Comparison of ENCODE assay signal across 37 cellular contexts in genomic region chr16:82788225-82788624, GRCh38.
"Had no signal": no experiment of that assay in that cellular context is flagged by ENCODE, and none has a peak within 500 bp of the region (broad histone marks: within the 10 kb centered on the region; RNA-seq: fewer than 3 reads in every experiment).

No MANE protein-coding gene starts in this region.

- H3K4me1 Mint-ChIP-seq: activated naive CD4-positive, alpha-beta T cell treated with anti-CD3 and anti-CD28 coated beads, Interleukin-2, amount 10 ng/mL, durations not matched to agents 7 days and 5 days; activated naive CD4-positive, alpha-beta T cell treated with anti-CD3 and anti-CD28 coated beads, Interleukin-2, amount 50 U/mL, for 24 hours; activated naive CD8-positive, alpha-beta T cell treated with anti-CD3 and anti-CD28 coated beads for 36 hours; activated naive CD8-positive, alpha-beta T cell treated with anti-CD3 and anti-CD28 coated beads, Interleukin-2, amount 10 ng/mL, durations not matched to agents 7 days and 5 days; activated naive CD8-positive, alpha-beta T cell treated with anti-CD3 and anti-CD28 coated beads, Interleukin-2, amount 50 U/mL, for 24 hours; activated T-helper 17 cell treated with anti-CD3 and anti-CD28 coated beads, Interleukin-2, amount 50 U/mL, for 72 hours; central memory CD8-positive, alpha-beta T cell had no signal

- H3K27ac ChIP-seq: adrenal gland, ascending aorta, body of pancreas, brain microvascular endothelial cell, breast epithelium, cardiac muscle cell had no signal

- FAIRE-seq: astrocyte had no signal

- H3K36me3 Mint-ChIP-seq: activated naive CD4-positive, alpha-beta T cell treated with anti-CD3 and anti-CD28 coated beads, Interleukin-2, amount 10 ng/mL, durations not matched to agents 7 days and 5 days; activated naive CD4-positive, alpha-beta T cell treated with anti-CD3 and anti-CD28 coated beads, Interleukin-2, amount 50 U/mL, for 24 hours; activated naive CD4-positive, alpha-beta T cell treated with anti-CD3 and anti-CD28 coated beads, Interleukin-2, amount 50 U/mL, for 72 hours; activated naive CD8-positive, alpha-beta T cell; activated naive CD8-positive, alpha-beta T cell treated with anti-CD3 and anti-CD28 coated beads for 36 hours; activated naive CD8-positive, alpha-beta T cell treated with anti-CD3 and anti-CD28 coated beads, Interleukin-2, amount 10 ng/mL, durations not matched to agents 7 days and 5 days; brain had no signal

- H3K27me3 Mint-ChIP-seq: activated naive CD4-positive, alpha-beta T cell treated with anti-CD3 and anti-CD28 coated beads, Interleukin-2, amount 10 ng/mL, durations not matched to agents 7 days and 5 days; activated naive CD4-positive, alpha-beta T cell treated with anti-CD3 and anti-CD28 coated beads, Interleukin-2, amount 50 U/mL, for 24 hours; activated naive CD8-positive, alpha-beta T cell; activated naive CD8-positive, alpha-beta T cell treated with anti-CD3 and anti-CD28 coated beads for 36 hours; activated naive CD8-positive, alpha-beta T cell treated with anti-CD3 and anti-CD28 coated beads, Interleukin-2, amount 50 U/mL, for 24 hours; activated T-cell treated with anti-CD3 and anti-CD28 coated beads, Interleukin-2, amount 50 U/mL, for 24 hours had no signal

- H3K9me3 ChIP-seq: adrenal gland, ascending aorta, body of pancreas, breast epithelium had no signal

- H3K9me3 Mint-ChIP-seq: activated naive CD4-positive, alpha-beta T cell treated with anti-CD3 and anti-CD28 coated beads for 36 hours; activated naive CD4-positive, alpha-beta T cell treated with anti-CD3 and anti-CD28 coated beads, Interleukin-2, amount 10 ng/mL, durations not matched to agents 7 days and 5 days; activated naive CD4-positive, alpha-beta T cell treated with anti-CD3 and anti-CD28 coated beads, Interleukin-2, amount 50 U/mL, for 24 hours; activated naive CD4-positive, alpha-beta T cell treated with anti-CD3 and anti-CD28 coated beads, Interleukin-2, amount 50 U/mL, for 72 hours; activated naive CD8-positive, alpha-beta T cell treated with anti-CD3 and anti-CD28 coated beads for 36 hours; activated T-cell treated with anti-CD3 and anti-CD28 coated beads, Interleukin-2, amount 50 U/mL, for 24 hours; activated T-cell treated with anti-CD3 and anti-CD28 coated beads, Interleukin-2, amount 50 U/mL, for 72 hours; activated T-helper 1 cell treated with anti-CD3 and anti-CD28 coated beads, Interleukin-12 subunit alpha, Interleukin-12 subunit beta, Interleukin-2, Interleukin-4 antibody, amounts not matched to agents 30 ng/mL and 10 ng/mL and 1 ng/mL, durations not matched to agents 14 hours and 24 hours and 36 hours; activated T-helper 17 cell treated with anti-CD3 and anti-CD28 coated beads, Interleukin-2, amount 50 U/mL, for 72 hours; central memory CD8-positive, alpha-beta T cell had no signal

- H3K36me3 ChIP-seq: adrenal gland, breast epithelium, cardiac muscle cell had no signal

- H3K4me3 ChIP-seq: adrenal gland, ascending aorta, body of pancreas, breast epithelium, cardiac muscle cell had no signal

- H3K4me1 ChIP-seq: adrenal gland, breast epithelium had no signal

- ATAC-seq: activated naive CD4-positive, alpha-beta T cell treated with anti-CD3 and anti-CD28 coated beads, Interleukin-2, amount 50 U/mL, for 72 hours; activated naive CD8-positive, alpha-beta T cell treated with anti-CD3 and anti-CD28 coated beads, Interleukin-2, amount 50 U/mL, for 24 hours; activated T-cell treated with anti-CD3 and anti-CD28 coated beads, Interleukin-2, amount 50 U/mL, for 72 hours; activated T-helper 17 cell treated with anti-CD3 and anti-CD28 coated beads, Interleukin-2, amount 50 U/mL, for 72 hours; body of pancreas had no signal

- H3K4me3 Mint-ChIP-seq: activated naive CD4-positive, alpha-beta T cell treated with anti-CD3 and anti-CD28 coated beads for 36 hours; activated naive CD4-positive, alpha-beta T cell treated with anti-CD3 and anti-CD28 coated beads, Interleukin-2, amount 10 ng/mL, durations not matched to agents 7 days and 5 days; activated naive CD4-positive, alpha-beta T cell treated with anti-CD3 and anti-CD28 coated beads, Interleukin-2, amount 50 U/mL, for 24 hours; activated naive CD8-positive, alpha-beta T cell; activated naive CD8-positive, alpha-beta T cell treated with anti-CD3 and anti-CD28 coated beads for 36 hours; activated naive CD8-positive, alpha-beta T cell treated with anti-CD3 and anti-CD28 coated beads, Interleukin-2, amount 10 ng/mL, durations not matched to agents 7 days and 5 days; activated naive CD8-positive, alpha-beta T cell treated with anti-CD3 and anti-CD28 coated beads, Interleukin-2, amount 50 U/mL, for 24 hours; activated T-cell treated with anti-CD3 and anti-CD28 coated beads, Interleukin-2, amount 50 U/mL, for 24 hours; activated T-cell treated with anti-CD3 and anti-CD28 coated beads, Interleukin-2, amount 50 U/mL, for 72 hours; activated T-helper 1 cell treated with anti-CD3 and anti-CD28 coated beads, Interleukin-12 subunit alpha, Interleukin-12 subunit beta, Interleukin-2, Interleukin-4 antibody, amounts not matched to agents 30 ng/mL and 10 ng/mL and 1 ng/mL, durations not matched to agents 14 hours and 24 hours and 36 hours; activated T-helper 17 cell treated with anti-CD3 and anti-CD28 coated beads, Interleukin-2, amount 50 U/mL, for 72 hours; brain; central memory CD8-positive, alpha-beta T cell had no signal

- H3K27me3 ChIP-seq: adrenal gland, ascending aorta, body of pancreas, brain microvascular endothelial cell, breast epithelium, cardiac muscle cell had no signal

- DNase-seq: activated effector memory CD4-positive, alpha-beta T cell treated with anti-CD3 and anti-CD28 coated beads, Interleukin-2, amount 50 U/mL, for 16 hours; activated effector memory CD4-positive, alpha-beta T cell treated with Interleukin-2 at 50 U/mL for 16 hours; activated gamma-delta T cell; activated gamma-delta T cell treated with Interleukin-2 at 50 U/mL for 16 hours; activated naive CD4-positive, alpha-beta T cell; activated naive CD4-positive, alpha-beta T cell treated with anti-CD3 and anti-CD28 coated beads for 36 hours; activated naive CD4-positive, alpha-beta T cell treated with anti-CD3 and anti-CD28 coated beads, Interleukin-2, amount 10 ng/mL, durations not matched to agents 7 days and 5 days; activated naive CD4-positive, alpha-beta T cell treated with anti-CD3 and anti-CD28 coated beads, Interleukin-2, amount 50 U/mL, for 16 hours; activated naive CD4-positive, alpha-beta T cell treated with Interleukin-2 at 50 U/mL for 16 hours; activated naive CD8-positive, alpha-beta T cell treated with anti-CD3 and anti-CD28 coated beads for 36 hours; activated naive CD8-positive, alpha-beta T cell treated with anti-CD3 and anti-CD28 coated beads, Interleukin-2, amount 10 ng/mL, durations not matched to agents 7 days and 5 days; activated naive CD8-positive, alpha-beta T cell treated with anti-CD3 and anti-CD28 coated beads, Interleukin-2, amount 50 U/mL, for 24 hours; activated T-cell treated with anti-CD3 and anti-CD28 coated beads, Interleukin-2, amount 50 U/mL, for 1 hour; activated T-cell treated with anti-CD3 and anti-CD28 coated beads, Interleukin-2, amount 50 U/mL, for 24 hours; activated T-cell treated with anti-CD3 and anti-CD28 coated beads, Interleukin-2, amount 50 U/mL, for 48 hours; activated T-cell treated with anti-CD3 and anti-CD28 coated beads, Interleukin-2, amount 50 U/mL, for 72 hours; adrenal gland; amniotic stem cell; amygdala; anterior cingulate cortex; aorta; brain microvascular endothelial cell; caudate nucleus; central memory CD4-positive, alpha-beta T cell; cerebellar nuclear complex had no signal
